In the genomic region with DNA sequence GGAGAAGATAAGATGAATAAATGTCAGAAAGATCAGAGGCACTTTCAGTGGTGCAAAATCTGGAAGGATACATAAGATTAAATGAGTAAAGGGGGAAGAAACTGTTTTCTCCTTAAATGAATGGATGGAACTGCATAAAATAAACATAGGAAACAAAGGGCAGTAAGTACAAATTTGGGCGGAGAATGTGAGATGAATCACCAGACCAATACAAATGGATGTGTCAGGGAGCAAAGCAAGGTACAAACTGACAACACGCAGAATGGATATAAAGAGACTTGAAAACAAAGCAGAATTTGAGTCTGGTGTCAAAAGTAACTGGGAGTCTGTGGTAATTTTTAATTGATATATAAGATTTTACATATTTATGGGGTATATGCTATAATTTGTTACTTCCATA, we compare ENCODE assay signal across 22 cellular contexts.
A peak's percentile ranks its signal among the peaks of the same experiment; 100 is the strongest.
DNase-seq lines count a peak whose midpoint lies in the region; ATAC-seq and TF ChIP-seq lines count a peak whose summit lies in the region.
"Had no signal": no experiment of that assay in that cellular context is flagged by ENCODE, and none has a peak within 500 bp of the region (broad histone marks: within the 10 kb centered on the region; RNA-seq: fewer than 3 reads in every experiment).

No MANE protein-coding gene starts in this region.

- H3K4me1 ChIP-seq in adipocyte (ENCODE audit: control insufficient read depth, insufficient read depth, low read length) (peaks cover 23% of the 10 kb centered on the region), fibroblast of lung (ENCODE audit: control insufficient read depth, extremely low read depth, insufficient read depth, low read length) (peaks cover 6% of the 10 kb centered on the region)
- H3K4me1 ChIP-seq: neural progenitor cell had no signal

- no peaks in the 10 kb centered on the region for H4K20me1 ChIP-seq in fibroblast of lung (ENCODE audit: control insufficient read depth, extremely low read depth, insufficient read depth, low read length)

- DNase-seq in HFFc6 (peak; percentile 36), adipocyte (ENCODE audit: low read depth) (peak; percentile 36), fibroblast of lung (ENCODE audit: low read depth in 2 of 2) (peak; percentile 60 to 72), skeletal muscle cell (ENCODE audit: low read depth) (peak; percentile 57), DMS 273 (lab: John Stamatoyannopoulos, UW; ENCODE audit: unreplicated experiment) (no peak)
- DNase-seq in stimulated activated CD4-positive, alpha-beta T cell treated with anti-CD3 and anti-CD28 coated beads, Interleukin-15, amount 100 ng/mL, for 24 hours: no peak
- DNase-seq: activated CD4-positive, alpha-beta T cell treated with anti-CD3 and anti-CD28 coated beads, Interleukin-2, amount 50 U/mL, for 4 hours; activated effector memory CD4-positive, alpha-beta T cell treated with Interleukin-2 at 50 U/mL for 16 hours; activated naive CD8-positive, alpha-beta T cell treated with anti-CD3 and anti-CD28 coated beads, Interleukin-2, amount 50 U/mL, for 24 hours; DND-41; heart left ventricle; left lung; NCI-H1930; NCI-H226; stimulated activated CD4-positive, alpha-beta T cell treated with anti-CD3 and anti-CD28 coated beads, Interleukin-12 subunit alpha, Interleukin-12 subunit beta, amount 100 ng/mL, for 4 hours; stimulated activated CD8-positive, alpha-beta memory T cell treated with anti-CD3 and anti-CD28 coated beads, Interleukin-4, amount 100 ng/mL, for 48 hours; upper lobe of right lung had no signal

- H3K4me3 Mint-ChIP-seq in HFFc6: no peak overlapping the region
- H3K4me3 Mint-ChIP-seq: activated naive CD8-positive, alpha-beta T cell treated with anti-CD3 and anti-CD28 coated beads, Interleukin-2, amount 50 U/mL, for 24 hours; IgD-negative memory B cell; neural progenitor cell had no signal

- no peak overlapping the region for H3K4me3 ChIP-seq in adipocyte (ENCODE audit: low read length)
- no peak overlapping the region for H3K4me3 ChIP-seq in fibroblast of lung (replicated peaks in 1 of 4; ENCODE audit: control extremely low read depth in 1 of 4, insufficient read depth in 1 of 4, low read depth in 3 of 4, low read length in 4 of 4)
- H3K4me3 ChIP-seq in skeletal muscle cell (ENCODE audit: low read depth, low read length): no peak overlapping the region
- H3K4me3 ChIP-seq: heart left ventricle, left lung, neural progenitor cell, SK-N-MC, upper lobe of right lung had no signal

- H3K27me3 ChIP-seq in adipocyte (replicated peaks; ENCODE audit: control insufficient read depth, insufficient read depth, low read length) (no peaks in the 10 kb centered on the region), fibroblast of lung (ENCODE audit: control insufficient read depth, insufficient read depth, low read length) (no peaks in the 10 kb centered on the region)
- H3K27me3 ChIP-seq: heart left ventricle, left lung, neural progenitor cell, upper lobe of right lung had no signal

- H3K36me3 ChIP-seq in adipocyte (ENCODE audit: control insufficient read depth, insufficient read depth, low read length, severe bottlenecking) (no peaks in the 10 kb centered on the region), fibroblast of lung (ENCODE audit: control insufficient read depth, insufficient read depth, low read length) (no peaks in the 10 kb centered on the region)
- H3K36me3 ChIP-seq: heart left ventricle, left lung, neural progenitor cell, upper lobe of right lung had no signal

- no peak overlapping the region for H3K27ac Mint-ChIP-seq in HFFc6
- H3K27ac Mint-ChIP-seq: activated naive CD8-positive, alpha-beta T cell treated with anti-CD3 and anti-CD28 coated beads, Interleukin-2, amount 50 U/mL, for 24 hours; IgD-negative memory B cell; neural progenitor cell had no signal

- H3K27me3 Mint-ChIP-seq in HFFc6 (ENCODE audit: insufficient read depth): no peaks in the 10 kb centered on the region
- H3K27me3 Mint-ChIP-seq: activated naive CD8-positive, alpha-beta T cell treated with anti-CD3 and anti-CD28 coated beads, Interleukin-2, amount 50 U/mL, for 24 hours; IgD-negative memory B cell had no signal

- no peaks in the 10 kb centered on the region for H3K9me3 ChIP-seq in adipocyte (ENCODE audit: control insufficient read depth, low read length)
- no peaks in the 10 kb centered on the region for H3K9me3 ChIP-seq in fibroblast of lung (ENCODE audit: control insufficient read depth, insufficient read depth, low read depth, low read length)
- H3K9me3 ChIP-seq: heart left ventricle, left lung, upper lobe of right lung had no signal

- no peak overlapping the region for H3K9ac ChIP-seq in adipocyte (ENCODE audit: low read length)
- no peak overlapping the region for H3K9ac ChIP-seq in fibroblast of lung (ENCODE audit: insufficient read depth, low read length)
- H3K9ac ChIP-seq: neural progenitor cell had no signal

- no peak for ATAC-seq in GM21423 (IDR thresholded peaks at IDR 0.05; ENCODE audit: unreplicated experiment)
- ATAC-seq: activated naive CD8-positive, alpha-beta T cell treated with anti-CD3 and anti-CD28 coated beads, Interleukin-2, amount 50 U/mL, for 24 hours; heart left ventricle; left lung; upper lobe of right lung had no signal

- no peaks in the 10 kb centered on the region for H3K9me3 Mint-ChIP-seq in HFFc6
- H3K9me3 Mint-ChIP-seq: neural progenitor cell had no signal

- H3K27ac ChIP-seq in fibroblast of lung (ENCODE audit: insufficient read depth, low read length): no peak overlapping the region
- H3K27ac ChIP-seq: heart left ventricle, HL-60, left lung, neural progenitor cell, SK-N-MC, upper lobe of right lung had no signal

- H3K79me2 ChIP-seq in fibroblast of lung (ENCODE audit: control insufficient read depth, insufficient read depth, low read length): no peaks in the 10 kb centered on the region

- H3K4me1 Mint-ChIP-seq in HFFc6 (ENCODE audit: low read depth): peaks cover 37% of the 10 kb centered on the region
- H3K4me1 Mint-ChIP-seq: activated naive CD8-positive, alpha-beta T cell treated with anti-CD3 and anti-CD28 coated beads, Interleukin-2, amount 50 U/mL, for 24 hours; IgD-negative memory B cell had no signal

- no peak overlapping the region for H3K4me2 ChIP-seq in fibroblast of lung (ENCODE audit: extremely low read depth, insufficient read depth, low read length)
- H3K4me2 ChIP-seq: neural progenitor cell had no signal

- H2AFZ ChIP-seq in fibroblast of lung (ENCODE audit: low read length): no peak overlapping the region
- H2AFZ ChIP-seq: neural progenitor cell had no signal

- no peaks in the 10 kb centered on the region for H3K36me3 Mint-ChIP-seq in HFFc6 (ENCODE audit: low read depth)
- H3K36me3 Mint-ChIP-seq: IgD-negative memory B cell, neural progenitor cell had no signal

- TF ChIP-seq CTCF in HFFc6 (IDR thresholded peaks at IDR 0.05): no peak
- no peak for TF ChIP-seq CTCF in fibroblast of lung (conservative IDR thresholded peaks at IDR 0.05 in 1 of 2, IDR thresholded peaks at IDR 0.05 in 1 of 2; ENCODE audit: low read depth in 1 of 2, low read length in 2 of 2)

Comparison
In these comparisons a context has a peak if more than half of its experiments do, and no peak if none do; other contexts are left out.
1. DNase-seq: peak in HFFc6 (single experiment), adipocyte (single experiment), fibroblast of lung (2 of 2) and skeletal muscle cell (single experiment); none in DMS 273 (single experiment) and stimulated activated CD4-positive, alpha-beta T cell treated with anti-CD3 and anti-CD28 coated beads, Interleukin-15, amount 100 ng/mL, for 24 hours (single experiment).